ENCODE assay signal across 2 cellular contexts in genomic region chr19:39517432-39517831, GRCh38.
TF ChIP-seq lines count a peak whose summit lies in the region.

No MANE protein-coding gene starts in this region.

TF ChIP-seq in HEK293, 187 proteins besides CTCF, POLR2A, EP300 and RAD21:
- TF ChIP-seq ZNF580 (tag by site-specific recombination; IDR thresholded peaks at IDR 0.05) (0 out of 2 replicates have a peak, but pooled peaks have one; percentile 67), GLI2 (tag by site-specific recombination; IDR thresholded peaks at IDR 0.05; ENCODE audit: borderline replicate concordance, low read depth) (no peak), ZNF623 (tag by site-specific recombination; IDR thresholded peaks at IDR 0.05) (peak; percentile 99)
- TF ChIP-seq, protein P1, sequence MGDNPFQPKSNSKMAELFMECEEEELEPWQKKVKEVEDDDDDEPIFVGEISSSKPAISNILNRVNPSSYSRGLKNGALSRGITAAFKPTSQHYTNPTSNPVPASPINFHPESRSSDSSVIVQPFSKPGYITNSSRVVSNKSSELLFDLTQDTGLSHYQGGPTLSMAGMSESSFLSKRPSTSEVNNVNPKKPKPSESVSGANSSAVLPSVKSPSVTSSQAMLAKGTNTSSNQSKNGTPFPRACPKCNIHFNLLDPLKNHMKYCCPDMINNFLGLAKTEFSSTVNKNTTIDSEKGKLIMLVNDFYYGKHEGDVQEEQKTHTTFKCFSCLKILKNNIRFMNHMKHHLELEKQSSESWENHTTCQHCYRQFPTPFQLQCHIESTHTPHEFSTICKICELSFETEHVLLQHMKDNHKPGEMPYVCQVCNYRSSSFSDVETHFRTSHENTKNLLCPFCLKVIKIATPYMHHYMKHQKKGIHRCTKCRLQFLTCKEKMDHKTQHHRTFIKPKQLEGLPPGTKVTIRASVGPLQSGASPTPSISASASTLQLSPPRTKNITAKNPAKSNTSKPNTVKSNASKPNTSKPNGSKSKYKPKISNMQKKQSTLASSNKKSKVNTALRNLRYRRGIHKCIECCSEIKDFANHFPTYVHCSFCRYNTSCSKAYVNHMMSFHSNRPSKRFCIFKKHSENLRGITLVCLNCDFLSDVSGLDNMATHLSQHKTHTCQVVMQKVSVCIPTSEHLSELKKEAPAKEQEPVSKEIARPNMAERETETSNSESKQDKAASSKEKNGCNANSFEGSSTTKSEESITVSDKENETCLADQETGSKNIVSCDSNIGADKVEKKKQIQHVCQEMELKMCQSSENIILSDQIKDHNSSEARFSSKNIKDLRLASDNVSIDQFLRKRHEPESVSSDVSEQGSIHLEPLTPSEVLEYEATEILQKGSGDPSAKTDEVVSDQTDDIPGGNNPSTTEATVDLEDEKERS (tag by site-specific recombination; IDR thresholded peaks at IDR 0.05) = 0 out of 2 replicates have a peak, but pooled peaks have one; percentile 29

TF ChIP-seq in H1, 55 proteins besides CTCF, POLR2A, EP300 and RAD21:
- no peak for TF ChIP-seq BRCA1 (IDR thresholded peaks at IDR 0.05; ENCODE audit: low read depth, low read length)
- TF ChIP-seq CHD7 (IDR thresholded peaks at IDR 0.05; ENCODE audit: insufficient replicate concordance, low read length) = no peak
- no peak for TF ChIP-seq RNF2 (IDR thresholded peaks at IDR 0.05; ENCODE audit: borderline replicate concordance, low read depth, low read length, missing control alignments, poor library complexity, severe bottlenecking)
- no peak for TF ChIP-seq YY1 (IDR thresholded peaks at IDR 0.05; ENCODE audit: low read depth, low read length)
- no peak for TF ChIP-seq TAF1 (IDR thresholded peaks at IDR 0.05; ENCODE audit: low read depth, low read length)
- TF ChIP-seq ATF3 (IDR thresholded peaks at IDR 0.05; ENCODE audit: insufficient read depth, low read depth, low read length) = no peak
- TF ChIP-seq, protein P2, sequence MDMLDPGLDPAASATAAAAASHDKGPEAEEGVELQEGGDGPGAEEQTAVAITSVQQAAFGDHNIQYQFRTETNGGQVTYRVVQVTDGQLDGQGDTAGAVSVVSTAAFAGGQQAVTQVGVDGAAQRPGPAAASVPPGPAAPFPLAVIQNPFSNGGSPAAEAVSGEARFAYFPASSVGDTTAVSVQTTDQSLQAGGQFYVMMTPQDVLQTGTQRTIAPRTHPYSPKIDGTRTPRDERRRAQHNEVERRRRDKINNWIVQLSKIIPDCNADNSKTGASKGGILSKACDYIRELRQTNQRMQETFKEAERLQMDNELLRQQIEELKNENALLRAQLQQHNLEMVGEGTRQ (IDR thresholded peaks at IDR 0.05; ENCODE audit: low read length) = no peak
- TF ChIP-seq ZNF274 (IDR thresholded peaks at IDR 0.05; ENCODE audit: borderline replicate concordance, extremely low read depth, low read length) = no peak
- TF ChIP-seq HDAC2 (IDR thresholded peaks at IDR 0.05; ENCODE audit: borderline replicate concordance in 1 of 2, low read depth in 2 of 2, low read length in 2 of 2) = 0 out of 4 replicates have a peak, but pooled peaks of 1 of the 2 experiments have one; percentile 73
- TF ChIP-seq KDM1A (IDR thresholded peaks at IDR 0.05; ENCODE audit: borderline replicate concordance, low read length) = peak; percentile 78; the same call in 1 of the 2 replicates
